In the genomic region with DNA sequence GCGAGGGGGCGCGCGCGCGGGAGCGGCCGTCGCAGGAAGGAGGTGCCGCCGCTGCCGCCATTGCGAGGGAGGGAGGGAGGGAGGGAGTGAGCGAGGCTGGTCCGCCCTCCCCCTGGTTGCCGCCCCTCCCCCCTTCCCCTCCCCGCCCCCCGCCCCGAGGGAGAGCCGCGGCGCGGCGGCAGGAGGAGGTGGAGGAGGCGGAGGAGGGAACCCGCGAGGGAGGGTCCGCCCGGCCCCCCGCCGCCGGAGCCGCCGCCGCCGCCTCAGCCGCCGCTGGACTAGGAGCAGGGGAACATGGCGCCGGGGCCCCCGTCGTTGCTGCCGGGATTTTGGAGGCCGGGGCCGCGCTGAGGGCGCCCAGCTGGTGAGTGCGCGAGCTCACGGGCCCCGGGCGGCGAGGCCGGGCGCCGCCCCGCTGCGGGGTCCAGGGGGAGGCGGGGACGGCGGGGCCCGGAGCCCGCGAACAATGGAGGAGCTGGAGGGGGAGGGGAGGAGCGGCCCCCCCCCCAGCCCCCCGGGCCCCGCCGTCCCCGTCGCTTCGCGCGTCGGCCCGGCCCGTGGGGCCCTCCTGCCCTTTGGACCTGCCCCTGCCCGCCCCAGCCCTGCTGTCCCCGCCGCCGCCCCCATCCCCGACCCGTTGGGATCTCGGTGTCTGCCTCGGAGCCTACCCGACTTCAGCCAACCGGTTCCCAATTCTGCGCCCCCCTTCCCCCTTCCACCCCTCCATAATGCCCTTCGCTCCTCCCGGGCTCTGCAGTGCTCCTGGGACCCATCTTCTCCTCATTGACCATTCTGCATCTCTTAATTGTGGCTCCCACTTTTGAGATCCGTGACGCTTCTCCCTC, we compare ENCODE assay signal across 8 cellular contexts. TPM values are rescaled to one million over a fixed set of nuclear protein-coding genes. Genes with fewer than 3 reads are reported as not detected.
DNase-seq lines count a peak whose midpoint lies in the region; ATAC-seq and TF ChIP-seq lines count a peak whose summit lies in the region.

A gene (plus strand): TSS at position 152 of the 845 bp plus-strand sequence. CDS start 57,679 bp downstream, outside the sequence.

- DNase-seq in NCI-H2196 treated with DMSO at 0.1 percent for 48 hours (lab: John Stamatoyannopoulos, UW; ENCODE audit: unreplicated experiment) (peak; percentile 78), cardiac muscle cell (ENCODE audit: low read depth in 1 of 2, low spot score in 1 of 2) (no peak), cerebellar nuclear complex (lab: John Stamatoyannopoulos, UW) (no peak)
- DNase-seq in activated naive CD4-positive, alpha-beta T cell treated with anti-CD3 and anti-CD28 coated beads, Interleukin-2, amount 50 U/mL, for 72 hours (ENCODE audit: low spot score in 2 of 2) = no peak

- H3K36me3 ChIP-seq in BLaER1 treated with 17β-estradiol and CSF1 and Interleukin-3, amounts not matched to agents 10 nM and 100 nM = peaks cover 0 to 24% (median 12%) of the 10 kb centered on the region in 11 experiments; a peak in 13 of 22 replicates
- no peaks in the 10 kb centered on the region for H3K36me3 ChIP-seq in cardiac muscle cell
- no peaks in the 10 kb centered on the region for H3K36me3 ChIP-seq in parathyroid adenoma (ENCODE audit: control insufficient read depth, insufficient read depth, low read length)

- peak within 1 kb of the TSS; percentile 90 to 97 for H3K27ac Mint-ChIP-seq in activated naive CD4-positive, alpha-beta T cell treated with anti-CD3 and anti-CD28 coated beads, Interleukin-2, amount 50 U/mL, for 72 hours

- H3K4me2 ChIP-seq in BLaER1 treated with 17β-estradiol and CSF1 and Interleukin-3, amounts not matched to agents 10 nM and 100 nM = peak within 1 kb of the TSS; percentile 88 to 100 (median 98)
- H3K4me2 ChIP-seq in parathyroid adenoma (ENCODE audit: low read length) = peak within 1 kb of the TSS; percentile 86

- TF ChIP-seq CTCF in cardiac muscle cell (IDR thresholded peaks at IDR 0.05; ENCODE audit: low read depth, low read length) = no peak
- TF ChIP-seq CTCF in parathyroid adenoma (IDR thresholded peaks at IDR 0.05) = no peak

- ATAC-seq in GM21717 (IDR thresholded peaks at IDR 0.05; ENCODE audit: unreplicated experiment) = peak; percentile 9
- ATAC-seq in activated naive CD4-positive, alpha-beta T cell treated with anti-CD3 and anti-CD28 coated beads, Interleukin-2, amount 50 U/mL, for 72 hours = no peak
- no peak for ATAC-seq in HG02840 (IDR thresholded peaks at IDR 0.05; ENCODE audit: low FRiP score, unreplicated experiment)

- peaks cover 42 to 48% (median 46%) of the 10 kb centered on the region in 11 experiments for H4K20me1 ChIP-seq in BLaER1 treated with 17β-estradiol and CSF1 and Interleukin-3, amounts not matched to agents 10 nM and 100 nM

- peaks cover 28% of the 10 kb centered on the region for H3K79me2 ChIP-seq in parathyroid adenoma

- peak within 1 kb of the TSS; percentile 81 for H2AFZ ChIP-seq in parathyroid adenoma

- H3K4me1 ChIP-seq in BLaER1 treated with 17β-estradiol and CSF1 and Interleukin-3, amounts not matched to agents 10 nM and 100 nM = peaks cover 71 to 78% (median 77%) of the 10 kb centered on the region in 10 experiments
- peaks cover 24% of the 10 kb centered on the region for H3K4me1 ChIP-seq in cardiac muscle cell (ENCODE audit: low read depth)
- H3K4me1 ChIP-seq in parathyroid adenoma = peaks cover 25% of the 10 kb centered on the region

- no peaks in the 10 kb centered on the region for H3K27me3 ChIP-seq in BLaER1 treated with 17β-estradiol and CSF1 and Interleukin-3, amounts not matched to agents 10 nM and 100 nM
- H3K27me3 ChIP-seq in cardiac muscle cell (no peaks in the 10 kb centered on the region), parathyroid adenoma (ENCODE audit: control insufficient read depth, insufficient read depth, low read length) (no peaks in the 10 kb centered on the region)

- H3K4me3 ChIP-seq in BLaER1 treated with 17β-estradiol and CSF1 and Interleukin-3, amounts not matched to agents 10 nM and 100 nM = peak within 1 kb of the TSS; percentile 65 to 89 (median 85)
- H3K4me3 ChIP-seq in cardiac muscle cell (peak within 1 kb of the TSS; percentile 66), parathyroid adenoma (ENCODE audit: low read depth, low read length) (peak within 1 kb of the TSS; percentile 81)

- H3K9ac ChIP-seq in BLaER1 treated with 17β-estradiol and CSF1 and Interleukin-3, amounts not matched to agents 10 nM and 100 nM = peak within 1 kb of the TSS; percentile 91 to 99 (median 97)
- H3K9ac ChIP-seq in parathyroid adenoma = peak within 1 kb of the TSS; percentile 32

- H3K9me3 ChIP-seq in BLaER1 treated with 17β-estradiol and CSF1 and Interleukin-3, amounts not matched to agents 10 nM and 100 nM (replicated peaks in 1 of 11) = no peaks in the 10 kb centered on the region
- H3K9me3 ChIP-seq in cardiac muscle cell (ENCODE audit: low read depth) (no peaks in the 10 kb centered on the region), parathyroid adenoma (ENCODE audit: control insufficient read depth, low read length) (no peaks in the 10 kb centered on the region)

- H3K27ac ChIP-seq in BLaER1 treated with 17β-estradiol and CSF1 and Interleukin-3, amounts not matched to agents 10 nM and 100 nM = peak within 1 kb of the TSS; percentile 88 to 100 (median 99)
- H3K27ac ChIP-seq in cardiac muscle cell (peak within 1 kb of the TSS; percentile 98), parathyroid adenoma (peak within 1 kb of the TSS; percentile 86)

- peaks cover 4 to 5% of the 10 kb centered on the region in 2 donors for H3K9me3 Mint-ChIP-seq in activated naive CD4-positive, alpha-beta T cell treated with anti-CD3 and anti-CD28 coated beads, Interleukin-2, amount 50 U/mL, for 72 hours

- H3K36me3 Mint-ChIP-seq in activated naive CD4-positive, alpha-beta T cell treated with anti-CD3 and anti-CD28 coated beads, Interleukin-2, amount 50 U/mL, for 72 hours = peaks cover 6 to 7% of the 10 kb centered on the region in 2 donors

RNA-seq across cellular contexts. Expression of the gene that starts here (rescaled TPM):
- total RNA-seq in activated naive CD4-positive, alpha-beta T cell treated with anti-CD3 and anti-CD28 coated beads, Interleukin-2, amount 50 U/mL, for 72 hours = 10 to 100 TPM; 20.7 to 24.3 TPM
- 31.6 and 36.9 TPM in 2 replicates for total RNA-seq in cardiac muscle cell
- polyA plus RNA-seq in cardiac muscle cell = 15.9 and 19.8 TPM in 2 replicates
